30 cellular contexts compared by ENCODE assay signal in genomic region chr20:51791626-51792025, GRCh38. TPM values are rescaled to one million over a fixed set of nuclear protein-coding genes. Genes with fewer than 3 reads are reported as not detected.
"Had no signal": no experiment of that assay in that cellular context is flagged by ENCODE, and none has a peak within 500 bp of the region (broad histone marks: within the 10 kb centered on the region; RNA-seq: fewer than 3 reads in every experiment).

No MANE protein-coding gene starts in this region.

- H3K36me3 Mint-ChIP-seq: activated naive CD4-positive, alpha-beta T cell treated with anti-CD3 and anti-CD28 coated beads, Interleukin-2, amount 10 ng/mL, durations not matched to agents 7 days and 5 days; activated naive CD4-positive, alpha-beta T cell treated with anti-CD3 and anti-CD28 coated beads, Interleukin-2, amount 50 U/mL, for 72 hours; activated naive CD8-positive, alpha-beta T cell treated with anti-CD3 and anti-CD28 coated beads, Interleukin-2, amount 10 ng/mL, durations not matched to agents 7 days and 5 days had no signal

- H3K9me3 Mint-ChIP-seq: activated CD4-positive, alpha-beta memory T cell treated with anti-CD3 and anti-CD28 coated beads, Interleukin-2, amount 10 ng/mL, durations not matched to agents 7 days and 5 days; activated CD4-positive, alpha-beta T cell treated with anti-CD3 and anti-CD28 coated beads, Interleukin-2, amount 10 ng/mL, durations not matched to agents 7 days and 5 days; activated naive CD4-positive, alpha-beta T cell treated with anti-CD3 and anti-CD28 coated beads, Interleukin-2, amount 10 ng/mL, durations not matched to agents 7 days and 5 days; activated naive CD4-positive, alpha-beta T cell treated with anti-CD3 and anti-CD28 coated beads, Interleukin-2, amount 50 U/mL, for 72 hours; activated naive CD8-positive, alpha-beta T cell treated with anti-CD3 and anti-CD28 coated beads, Interleukin-2, amount 10 ng/mL, durations not matched to agents 7 days and 5 days; activated T-cell treated with anti-CD3 and anti-CD28 coated beads, Interleukin-2, amount 50 U/mL, for 24 hours; activated T-cell treated with anti-CD3 and anti-CD28 coated beads, Interleukin-2, amount 50 U/mL, for 72 hours; effector memory CD8-positive, alpha-beta T cell; T-helper 2 cell treated with Interferon-gamma antibody and Interleukin-4, amounts not matched to agents 5 μg/mL and 100 μg/mL, for 36 hours had no signal

- H3K27ac Mint-ChIP-seq: activated CD4-positive, alpha-beta memory T cell treated with anti-CD3 and anti-CD28 coated beads, Interleukin-2, amount 10 ng/mL, durations not matched to agents 7 days and 5 days; activated CD4-positive, alpha-beta T cell treated with anti-CD3 and anti-CD28 coated beads for 36 hours; activated CD4-positive, alpha-beta T cell treated with anti-CD3 and anti-CD28 coated beads, Interleukin-2, amount 10 ng/mL, durations not matched to agents 7 days and 5 days; activated naive CD4-positive, alpha-beta T cell treated with anti-CD3 and anti-CD28 coated beads, Interleukin-2, amount 10 ng/mL, durations not matched to agents 7 days and 5 days; activated naive CD4-positive, alpha-beta T cell treated with anti-CD3 and anti-CD28 coated beads, Interleukin-2, amount 50 U/mL, for 72 hours; activated T-cell treated with anti-CD3 and anti-CD28 coated beads, Interleukin-2, amount 50 U/mL, for 24 hours; activated T-cell treated with anti-CD3 and anti-CD28 coated beads, Interleukin-2, amount 50 U/mL, for 72 hours; effector memory CD8-positive, alpha-beta T cell; T-helper 17 cell; T-helper 2 cell treated with Interferon-gamma antibody and Interleukin-4, amounts not matched to agents 5 μg/mL and 100 μg/mL, for 36 hours had no signal

- H3K4me3 ChIP-seq: body of pancreas, esophagus muscularis mucosa, gastrocnemius medialis, heart left ventricle had no signal

- H3K4me3 Mint-ChIP-seq: activated CD4-positive, alpha-beta memory T cell treated with anti-CD3 and anti-CD28 coated beads, Interleukin-2, amount 10 ng/mL, durations not matched to agents 7 days and 5 days; activated CD4-positive, alpha-beta T cell treated with anti-CD3 and anti-CD28 coated beads for 36 hours; activated CD4-positive, alpha-beta T cell treated with anti-CD3 and anti-CD28 coated beads, Interleukin-2, amount 10 ng/mL, durations not matched to agents 7 days and 5 days; activated naive CD4-positive, alpha-beta T cell treated with anti-CD3 and anti-CD28 coated beads, Interleukin-2, amount 10 ng/mL, durations not matched to agents 7 days and 5 days; activated naive CD8-positive, alpha-beta T cell treated with anti-CD3 and anti-CD28 coated beads, Interleukin-2, amount 10 ng/mL, durations not matched to agents 7 days and 5 days; activated T-cell treated with anti-CD3 and anti-CD28 coated beads, Interleukin-2, amount 50 U/mL, for 24 hours; activated T-cell treated with anti-CD3 and anti-CD28 coated beads, Interleukin-2, amount 50 U/mL, for 72 hours; effector memory CD8-positive, alpha-beta T cell; T-helper 17 cell; T-helper 2 cell treated with Interferon-gamma antibody and Interleukin-4, amounts not matched to agents 5 μg/mL and 100 μg/mL, for 36 hours had no signal

- H3K27me3 ChIP-seq: body of pancreas, foreskin keratinocyte had no signal

- H3K27me3 Mint-ChIP-seq: activated CD4-positive, alpha-beta memory T cell treated with anti-CD3 and anti-CD28 coated beads, Interleukin-2, amount 10 ng/mL, durations not matched to agents 7 days and 5 days had no signal

- DNase-seq: activated CD4-positive, alpha-beta memory T cell treated with anti-CD3 and anti-CD28 coated beads, Interleukin-2, amount 10 ng/mL, durations not matched to agents 7 days and 5 days; activated CD4-positive, alpha-beta T cell treated with anti-CD3 and anti-CD28 coated beads for 36 hours; activated CD4-positive, alpha-beta T cell treated with anti-CD3 and anti-CD28 coated beads, Interleukin-2, amount 10 ng/mL, durations not matched to agents 7 days and 5 days; activated CD4-positive, alpha-beta T cell treated with anti-CD3 and anti-CD28 coated beads, Interleukin-2, amount 50 U/mL, for 4 hours; activated CD4-positive, CD25-positive, alpha-beta regulatory T cell; activated CD4-positive, CD25-positive, alpha-beta regulatory T cell treated with anti-CD3 and anti-CD28 coated beads, Interleukin-2, amount 50 U/mL, for 72 hours; activated CD8-positive, alpha-beta memory T cell treated with anti-CD3 and anti-CD28 coated beads, Interleukin-2, amount 50 U/mL, for 48 hours; activated gamma-delta T cell; activated naive CD4-positive, alpha-beta T cell; activated naive CD4-positive, alpha-beta T cell treated with anti-CD3 and anti-CD28 coated beads, Interleukin-2, amount 10 ng/mL, durations not matched to agents 7 days and 5 days; activated naive CD8-positive, alpha-beta T cell treated with anti-CD3 and anti-CD28 coated beads, Interleukin-2, amount 10 ng/mL, durations not matched to agents 7 days and 5 days; activated T-cell treated with anti-CD3 and anti-CD28 coated beads for 4 hours; activated T-cell treated with anti-CD3 and anti-CD28 coated beads, Interleukin-2, amount 50 U/mL, for 24 hours; activated T-cell treated with anti-CD3 and anti-CD28 coated beads, Interleukin-2, amount 50 U/mL, for 72 hours; body of pancreas; caudate nucleus; cortex of kidney; dermis blood vessel endothelial cell; effector CD4-positive, alpha-beta T cell; effector memory CD8-positive, alpha-beta T cell; erythroblast; foreskin keratinocyte; gastrocnemius medialis; glutamatergic neuron; heart left ventricle; T-helper 17 cell; T1000 had no signal

- H3K4me1 Mint-ChIP-seq: activated CD4-positive, alpha-beta memory T cell treated with anti-CD3 and anti-CD28 coated beads, Interleukin-2, amount 10 ng/mL, durations not matched to agents 7 days and 5 days; activated CD4-positive, alpha-beta T cell treated with anti-CD3 and anti-CD28 coated beads for 36 hours; activated CD4-positive, alpha-beta T cell treated with anti-CD3 and anti-CD28 coated beads, Interleukin-2, amount 10 ng/mL, durations not matched to agents 7 days and 5 days; activated naive CD4-positive, alpha-beta T cell treated with anti-CD3 and anti-CD28 coated beads, Interleukin-2, amount 10 ng/mL, durations not matched to agents 7 days and 5 days; T-helper 17 cell had no signal

- ATAC-seq: activated CD4-positive, alpha-beta T cell treated with anti-CD3 and anti-CD28 coated beads for 36 hours; activated naive CD4-positive, alpha-beta T cell treated with anti-CD3 and anti-CD28 coated beads, Interleukin-2, amount 50 U/mL, for 72 hours; activated T-cell treated with anti-CD3 and anti-CD28 coated beads, Interleukin-2, amount 50 U/mL, for 72 hours; body of pancreas; effector memory CD8-positive, alpha-beta T cell; foreskin keratinocyte; gastrocnemius medialis; heart left ventricle; T-helper 17 cell had no signal

- H3K4me1 ChIP-seq: body of pancreas, esophagus muscularis mucosa, foreskin keratinocyte, gastrocnemius medialis, heart left ventricle had no signal

- H3K27ac ChIP-seq: body of pancreas, esophagus muscularis mucosa, foreskin keratinocyte, gastrocnemius medialis, heart left ventricle had no signal

- H3K36me3 ChIP-seq: esophagus muscularis mucosa, gastrocnemius medialis, heart left ventricle had no signal

- H3K9me3 ChIP-seq: body of pancreas, esophagus muscularis mucosa, gastrocnemius medialis, heart left ventricle had no signal

RNA-seq across cellular contexts. Expression of gene SALL4, which starts 10.7 kb away (rescaled TPM):
- total RNA-seq: activated CD4-positive, alpha-beta memory T cell treated with anti-CD3 and anti-CD28 coated beads, Interleukin-2, amount 10 ng/mL, durations not matched to agents 7 days and 5 days; esophagus muscularis mucosa; gastrocnemius medialis had no signal
